ENCODE assay signal across 1 cellular context in genomic region chr1:204945565-204945977, GRCh38.
TF ChIP-seq lines count a peak whose summit lies in the region.

No MANE protein-coding gene starts in this region.

TF ChIP-seq in SK-N-SH, 30 proteins besides CTCF, POLR2A, EP300 and RAD21 (continued from another document):
- TF ChIP-seq, protein P1, sequence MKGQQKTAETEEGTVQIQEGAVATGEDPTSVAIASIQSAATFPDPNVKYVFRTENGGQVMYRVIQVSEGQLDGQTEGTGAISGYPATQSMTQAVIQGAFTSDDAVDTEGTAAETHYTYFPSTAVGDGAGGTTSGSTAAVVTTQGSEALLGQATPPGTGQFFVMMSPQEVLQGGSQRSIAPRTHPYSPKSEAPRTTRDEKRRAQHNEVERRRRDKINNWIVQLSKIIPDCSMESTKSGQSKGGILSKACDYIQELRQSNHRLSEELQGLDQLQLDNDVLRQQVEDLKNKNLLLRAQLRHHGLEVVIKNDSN (IDR thresholded peaks at IDR 0.05; ENCODE audit: borderline replicate concordance, low read depth): no peak
- TF ChIP-seq RCOR1 (IDR thresholded peaks at IDR 0.05; ENCODE audit: low read length) (no peak), YY1 (IDR thresholded peaks at IDR 0.05; ENCODE audit: low read depth) (no peak), REST (IDR thresholded peaks at IDR 0.05; ENCODE audit: low read depth, low read length) (no peak), PBX3 (IDR thresholded peaks at IDR 0.05) (no peak), FOXM1 (IDR thresholded peaks at IDR 0.05; ENCODE audit: low read depth) (no peak), RFX5 (IDR thresholded peaks at IDR 0.05; ENCODE audit: low read length) (no peak)
TF ChIP-seq in SK-N-SH: peak in this region for 0.
